9 cellular contexts compared by ENCODE assay signal in genomic region chr4:158782539-158783360, GRCh38. TPM values are rescaled to one million over a fixed set of nuclear protein-coding genes. Genes with fewer than 3 reads are reported as not detected.
DNase-seq lines count a peak whose midpoint lies in the region; ATAC-seq and TF ChIP-seq lines count a peak whose summit lies in the region.
"Had no signal": no experiment of that assay in that cellular context is flagged by ENCODE, and none has a peak within 500 bp of the region (broad histone marks: within the 10 kb centered on the region; RNA-seq: fewer than 3 reads in every experiment).

No MANE protein-coding gene starts in this region.

- no peak overlapping the region for H3K9ac ChIP-seq in endocrine pancreas (ENCODE audit: control insufficient read depth, insufficient read depth, low read length)

- H3K27me3 ChIP-seq in endocrine pancreas (ENCODE audit: control insufficient read depth, insufficient read depth, low read length) = no peaks in the 10 kb centered on the region
- no peaks in the 10 kb centered on the region for H3K27me3 ChIP-seq in prostate gland (replicated peaks; ENCODE audit: insufficient read depth)

- DNase-seq in prostate gland (ENCODE audit: low spot score) = peak; percentile 38
- DNase-seq in GM19238 (ENCODE audit: insufficient read length, low spot score) = no peak
- DNase-seq in NCI-H2227 (lab: John Stamatoyannopoulos, UW; ENCODE audit: unreplicated experiment) = no peak
- DNase-seq in DMS114 treated with DMSO at 0.1 percent for 48 hours (lab: John Stamatoyannopoulos, UW; ENCODE audit: unreplicated experiment) = no peak

- H3K4me1 ChIP-seq in endocrine pancreas (ENCODE audit: control insufficient read depth, insufficient read depth, low read length) (peaks cover 22% of the 10 kb centered on the region), prostate gland (replicated peaks) (peaks cover 6% of the 10 kb centered on the region)

- peak; percentile 62 for ATAC-seq in GM18907 (IDR thresholded peaks at IDR 0.05; ENCODE audit: unreplicated experiment)
- peak; percentile 44 for ATAC-seq in HG03571 (IDR thresholded peaks at IDR 0.05; ENCODE audit: unreplicated experiment)
- no peak for ATAC-seq in activated CD4-positive, CD25-positive, alpha-beta regulatory T cell treated with anti-CD3 and anti-CD28 coated beads, Interleukin-2, amount 50 U/mL, for 24 hours

- 21% methylated on average over 4 of the region's 4 CpGs for WGBS in prostate gland

- no peak for TF ChIP-seq CTCF in prostate gland (IDR thresholded peaks at IDR 0.05)

- no peak for TF ChIP-seq POLR2A in prostate gland (IDR thresholded peaks at IDR 0.05)

- H3K36me3 ChIP-seq in endocrine pancreas (ENCODE audit: control insufficient read depth, insufficient read depth, low read length) (no peaks in the 10 kb centered on the region), prostate gland (no peaks in the 10 kb centered on the region)

- intact Hi-C loops in prostate gland (cut with DNase I) = no loop called here

- H3K9me3 ChIP-seq in endocrine pancreas (ENCODE audit: control insufficient read depth, low read length) (no peaks in the 10 kb centered on the region), prostate gland (no peaks in the 10 kb centered on the region)

- H3K4me3 ChIP-seq in endocrine pancreas (ENCODE audit: control insufficient read depth, insufficient read depth, low read length) (peak overlapping the region; percentile 39), prostate gland (no peak overlapping the region)
- H3K4me3 ChIP-seq: skin epidermis had no signal

- no peak overlapping the region for H3K27ac ChIP-seq in prostate gland

RNA-seq across cellular contexts. Expression of gene FNIP2, which starts 13.9 kb away (rescaled TPM):
- 10 to 100 TPM; 31.1 to 39.8 TPM for total RNA-seq in prostate gland

RNA-seq across cellular contexts. Expression of gene PPID, which starts 59.6 kb away (rescaled TPM):
- total RNA-seq in prostate gland = 10 to 100 TPM; 20.9 to 23.9 TPM

Comparison
In these comparisons a context has a peak if more than half of its experiments do, and no peak if none do; other contexts are left out.
1. ATAC-seq: peak in GM18907 (single experiment) and HG03571 (single experiment); none in activated CD4-positive, CD25-positive, alpha-beta regulatory T cell treated with anti-CD3 and anti-CD28 coated beads, Interleukin-2, amount 50 U/mL, for 24 hours (0 of 2).